Comparison of ENCODE assay signal across 19 cellular contexts in the genomic region with DNA sequence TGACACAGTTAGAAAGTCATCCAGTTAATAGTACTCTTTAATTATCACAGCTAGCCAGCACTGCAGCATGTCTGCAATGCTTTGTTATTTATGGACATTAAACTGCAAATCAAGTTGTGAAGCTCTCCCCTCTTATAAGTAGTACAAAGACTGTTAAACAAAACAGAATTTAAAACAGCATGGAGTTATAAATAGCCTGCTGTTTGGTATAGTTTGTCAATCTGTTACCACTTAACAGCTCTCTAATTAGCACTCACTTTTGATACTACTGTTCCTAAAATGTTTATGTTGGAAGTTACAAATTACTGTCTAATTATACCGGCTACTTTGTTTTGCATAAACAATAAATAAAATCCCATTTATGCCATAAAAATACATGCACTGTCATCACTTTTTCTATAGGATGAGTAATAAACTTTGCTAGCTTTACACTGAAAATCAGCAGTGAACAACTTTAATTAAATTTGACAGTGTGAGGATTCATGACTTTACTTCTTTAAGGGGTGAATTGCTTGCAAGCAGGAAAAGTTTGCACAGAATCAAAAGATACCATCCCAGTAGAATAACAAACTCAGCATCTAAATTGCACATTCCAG.
"Had no signal": no experiment of that assay in that cellular context is flagged by ENCODE, and none has a peak within 500 bp of the region (broad histone marks: within the 10 kb centered on the region; RNA-seq: fewer than 3 reads in every experiment).

No MANE protein-coding gene starts in this region.

- DNase-seq: activated CD4-positive, alpha-beta memory T cell treated with anti-CD3 and anti-CD28 coated beads, Interleukin-2, amount 10 ng/mL, durations not matched to agents 7 days and 5 days; activated CD4-positive, alpha-beta T cell treated with anti-CD3 and anti-CD28 coated beads, Interleukin-2, amount 50 U/mL, for 1 hour; activated CD4-positive, CD25-positive, alpha-beta regulatory T cell; activated gamma-delta T cell; activated naive CD4-positive, alpha-beta T cell treated with anti-CD3 and anti-CD28 coated beads for 36 hours; activated T-cell treated with anti-CD3 and anti-CD28 coated beads for 4 hours; activated T-cell treated with anti-CD3 and anti-CD28 coated beads, Interleukin-2, amount 50 U/mL, for 48 hours; amygdala; Kasumi-1; NCI-H1092; NCI-H1436 treated with DMSO at 0.1 percent for 48 hours; NCI-H187; NCI-H2081; NCI-H510A; NCI-H69; SIG-M5; T-helper 1 cell had no signal

- H3K4me3 ChIP-seq: SK-N-MC had no signal

- H3K27ac ChIP-seq: SK-N-MC, VCaP had no signal
